ENCODE assay signal across 8 cellular contexts in the genomic region with DNA sequence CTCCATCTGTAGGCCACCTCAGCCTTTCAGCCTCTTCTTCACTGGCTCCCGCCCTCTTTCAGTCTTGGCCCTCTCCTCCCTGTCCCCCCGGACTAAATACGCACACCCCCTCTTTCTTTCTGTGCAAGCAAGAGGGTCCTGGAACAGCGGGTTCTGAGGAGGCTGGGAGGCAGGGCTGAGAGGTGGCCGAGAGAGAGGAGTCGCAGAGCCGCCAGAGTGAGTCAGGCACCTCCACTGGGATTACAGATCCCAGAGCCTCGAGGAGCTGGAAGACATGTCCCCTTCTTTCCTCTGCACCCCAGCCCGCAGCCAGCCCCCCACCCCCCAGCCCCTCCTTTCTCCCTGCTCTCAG. TPM values are rescaled to one million over a fixed set of nuclear protein-coding genes. Genes with fewer than 3 reads are reported as not detected.
DNase-seq lines count a peak whose midpoint lies in the region; ATAC-seq lines count a peak whose summit lies in the region.

A gene (plus strand): TSS at position 1 of the 352 bp plus-strand sequence. CDS start 444 bp downstream, outside the sequence.

- DNase-seq in activated CD4-positive, alpha-beta T cell treated with anti-CD3 and anti-CD28 coated beads, Interleukin-2, amount 10 ng/mL, durations not matched to agents 7 days and 5 days: no peak
- no peak for DNase-seq in activated CD4-positive, alpha-beta T cell treated with anti-CD3 and anti-CD28 coated beads, Interleukin-2, amount 50 U/mL, for 4 hours
- no peak for DNase-seq in activated naive CD4-positive, alpha-beta T cell treated with anti-CD3 and anti-CD28 coated beads, Interleukin-2, amount 50 U/mL, for 72 hours (ENCODE audit: low spot score in 2 of 2)
- no peak for DNase-seq in stimulated activated naive CD8-positive, alpha-beta T cell treated with anti-CD3 and anti-CD28 coated beads, Interleukin-15, amount 100 ng/mL, for 72 hours
- DNase-seq in NCI-H1092 treated with DMSO at 0.1 percent for 48 hours (lab: John Stamatoyannopoulos, UW): no peak

- POLR2A ChIA-PET in activated CD4-positive, alpha-beta T cell treated with anti-CD3 and anti-CD28 coated beads, Interleukin-2, amount 10 ng/mL, durations not matched to agents 7 days and 5 days (lab: Charles Lee): no interaction called here

- peaks cover 25% of the 10 kb centered on the region for H3K27me3 Mint-ChIP-seq in activated CD4-positive, alpha-beta T cell treated with anti-CD3 and anti-CD28 coated beads, Interleukin-2, amount 10 ng/mL, durations not matched to agents 7 days and 5 days
- H3K27me3 Mint-ChIP-seq in stimulated activated naive CD8-positive, alpha-beta T cell treated with anti-CD3 and anti-CD28 coated beads, Interleukin-15, amount 100 ng/mL, for 72 hours: peaks cover 19% of the 10 kb centered on the region

- ATAC-seq in activated naive CD4-positive, alpha-beta T cell treated with anti-CD3 and anti-CD28 coated beads, Interleukin-2, amount 50 U/mL, for 72 hours: no peak
- ATAC-seq in stimulated activated naive CD8-positive, alpha-beta T cell treated with anti-CD3 and anti-CD28 coated beads, Interleukin-15, amount 100 ng/mL, for 72 hours: no peak
- ATAC-seq in GM18867 (IDR thresholded peaks at IDR 0.05; ENCODE audit: unreplicated experiment) (no peak), HG03097 (IDR thresholded peaks at IDR 0.05; ENCODE audit: low FRiP score, unreplicated experiment) (no peak)

- no peaks in the 10 kb centered on the region for H3K36me3 ChIP-seq in iPS-18a (ENCODE audit: control insufficient read depth, low read depth, low read length)

- no peaks in the 10 kb centered on the region for H3K9me3 Mint-ChIP-seq in activated CD4-positive, alpha-beta T cell treated with anti-CD3 and anti-CD28 coated beads, Interleukin-2, amount 10 ng/mL, durations not matched to agents 7 days and 5 days
- H3K9me3 Mint-ChIP-seq in activated naive CD4-positive, alpha-beta T cell treated with anti-CD3 and anti-CD28 coated beads, Interleukin-2, amount 50 U/mL, for 72 hours: no peaks in the 10 kb centered on the region
- H3K9me3 Mint-ChIP-seq in stimulated activated naive CD8-positive, alpha-beta T cell treated with anti-CD3 and anti-CD28 coated beads, Interleukin-15, amount 100 ng/mL, for 72 hours: no peaks in the 10 kb centered on the region

- no peaks in the 10 kb centered on the region for H3K27me3 ChIP-seq in iPS-18a (ENCODE audit: control insufficient read depth, insufficient read depth, low read length)

- H3K36me3 Mint-ChIP-seq in activated CD4-positive, alpha-beta T cell treated with anti-CD3 and anti-CD28 coated beads, Interleukin-2, amount 10 ng/mL, durations not matched to agents 7 days and 5 days (ENCODE audit: low read depth): no peaks in the 10 kb centered on the region
- no peaks in the 10 kb centered on the region for H3K36me3 Mint-ChIP-seq in activated naive CD4-positive, alpha-beta T cell treated with anti-CD3 and anti-CD28 coated beads, Interleukin-2, amount 50 U/mL, for 72 hours

- H3K4me3 Mint-ChIP-seq in activated CD4-positive, alpha-beta T cell treated with anti-CD3 and anti-CD28 coated beads, Interleukin-2, amount 10 ng/mL, durations not matched to agents 7 days and 5 days: peak within 1 kb of the TSS; percentile 81
- peak within 1 kb of the TSS; percentile 94 to 95 for H3K4me3 Mint-ChIP-seq in stimulated activated naive CD8-positive, alpha-beta T cell treated with anti-CD3 and anti-CD28 coated beads, Interleukin-15, amount 100 ng/mL, for 72 hours

- peaks cover 10% of the 10 kb centered on the region for H3K4me1 Mint-ChIP-seq in activated CD4-positive, alpha-beta T cell treated with anti-CD3 and anti-CD28 coated beads, Interleukin-2, amount 10 ng/mL, durations not matched to agents 7 days and 5 days
- H3K4me1 Mint-ChIP-seq in stimulated activated naive CD8-positive, alpha-beta T cell treated with anti-CD3 and anti-CD28 coated beads, Interleukin-15, amount 100 ng/mL, for 72 hours: peaks cover 15% of the 10 kb centered on the region

- CTCF ChIA-PET in activated CD4-positive, alpha-beta T cell treated with anti-CD3 and anti-CD28 coated beads, Interleukin-2, amount 10 ng/mL, durations not matched to agents 7 days and 5 days (lab: Charles Lee): interaction anchor here (1.3 kb wide), 1 partner anchor 14 kb away, joined by 3 read pairs; no protein-coding TSS in a partner anchor

- no peak within 1 kb of the TSS for H3K27ac ChIP-seq in iPS-18a (ENCODE audit: low read length)

- H3K4me1 ChIP-seq in iPS-18a (ENCODE audit: control insufficient read depth, low read depth, low read length): peaks cover 22% of the 10 kb centered on the region

- peak within 1 kb of the TSS; percentile 23 for H3K9ac ChIP-seq in iPS-18a (ENCODE audit: low read length)

- peak within 1 kb of the TSS; percentile 78 for H3K27ac Mint-ChIP-seq in activated CD4-positive, alpha-beta T cell treated with anti-CD3 and anti-CD28 coated beads, Interleukin-2, amount 10 ng/mL, durations not matched to agents 7 days and 5 days
- H3K27ac Mint-ChIP-seq in activated naive CD4-positive, alpha-beta T cell treated with anti-CD3 and anti-CD28 coated beads, Interleukin-2, amount 50 U/mL, for 72 hours: peak within 1 kb of the TSS; percentile 45 to 80
- H3K27ac Mint-ChIP-seq in stimulated activated naive CD8-positive, alpha-beta T cell treated with anti-CD3 and anti-CD28 coated beads, Interleukin-15, amount 100 ng/mL, for 72 hours: peak within 1 kb of the TSS; percentile 81 to 93

- no peaks in the 10 kb centered on the region for H3K9me3 ChIP-seq in iPS-18a (ENCODE audit: control insufficient read depth, low read depth, low read length)

- H3K4me3 ChIP-seq in iPS-18a (ENCODE audit: low read length): peak within 1 kb of the TSS; percentile 63

RNA-seq across cellular contexts. Expression of the gene that starts here (rescaled TPM):
- total RNA-seq in activated CD4-positive, alpha-beta T cell treated with anti-CD3 and anti-CD28 coated beads, Interleukin-2, amount 10 ng/mL, durations not matched to agents 7 days and 5 days: 1 to 10 TPM; 5.1 to 6.8 TPM
- total RNA-seq in activated naive CD4-positive, alpha-beta T cell treated with anti-CD3 and anti-CD28 coated beads, Interleukin-2, amount 50 U/mL, for 72 hours: 10 to 100 TPM in 1 of 2 donors, 1 to 10 TPM in 1; 6.7 to 20.3 TPM
